In genomic region chr17:1000597-1001490, GRCh38 we compare ENCODE assay signal across 11 cellular contexts. TPM values are rescaled to one million over a fixed set of nuclear protein-coding genes. Genes with fewer than 3 reads are reported as not detected.
A peak's percentile ranks its signal among the peaks of the same experiment; 100 is the strongest.
DNase-seq lines count a peak whose midpoint lies in the region; TF ChIP-seq lines count a peak whose summit lies in the region.
"Had no signal": no experiment of that assay in that cellular context is flagged by ENCODE, and none has a peak within 500 bp of the region (broad histone marks: within the 10 kb centered on the region; RNA-seq: fewer than 3 reads in every experiment).

No MANE protein-coding gene starts in this region.

- TF ChIP-seq CTCF in liver (IDR thresholded peaks at IDR 0.05; ENCODE audit: low read depth, low read length, missing input control) (no peak), transverse colon (IDR thresholded peaks at IDR 0.05) (no peak)

- no peaks in the 10 kb centered on the region for H3K9me3 Mint-ChIP-seq in activated T-cell treated with anti-CD3 and anti-CD28 coated beads, Interleukin-2, amount 50 U/mL, for 24 hours
- no peaks in the 10 kb centered on the region for H3K9me3 Mint-ChIP-seq in dendritic cell treated with granulocyte-macrophage colony-stimulating factor and Interleukin-4, amounts not matched to agents 40 ng/mL and 50 ng/mL, for 4 days

- TF ChIP-seq RAD21 in liver (IDR thresholded peaks at IDR 0.05), result no peak

- WGBS in liver, result 39% methylated on average over 15 of the region's 15 CpGs
- WGBS in transverse colon (ENCODE audit: low coverage in 1 of 2), 2 donors, result 60 to 61% methylated on average over 2 to 15 of the region's 15 CpGs

- TF ChIP-seq POLR2A in transverse colon (IDR thresholded peaks at IDR 0.05), result no peak

- no peak overlapping the region for H3K9ac ChIP-seq in liver (ENCODE audit: low read depth in 1 of 2, low read length in 2 of 2)

- H3K4me1 ChIP-seq in liver (ENCODE audit: control insufficient read depth in 4 of 4, insufficient read depth in 4 of 4, low read length in 3 of 4) (peaks cover 2 to 46% (median 35%) of the 10 kb centered on the region in 4 donors), transverse colon (peaks cover 25 to 76% (median 52%) of the 10 kb centered on the region in 4 donors)

- intact Hi-C loops in dendritic cell treated with granulocyte-macrophage colony-stimulating factor and Interleukin-4, amounts not matched to agents 40 ng/mL and 50 ng/mL, for 4 days (cut with micrococcal nuclease), result no loop called here
- intact Hi-C loops in transverse colon (cut with DNase I; ENCODE audit: low total_unique reads), result loop anchor here (5.0 kb wide), 1 partner anchor 56 kb away; no protein-coding TSS in a partner anchor

- no peaks in the 10 kb centered on the region for H3K27me3 Mint-ChIP-seq in activated T-cell treated with anti-CD3 and anti-CD28 coated beads, Interleukin-2, amount 50 U/mL, for 24 hours
- H3K27me3 Mint-ChIP-seq in dendritic cell treated with granulocyte-macrophage colony-stimulating factor and Interleukin-4, amounts not matched to agents 40 ng/mL and 50 ng/mL, for 4 days, result no peaks in the 10 kb centered on the region

- H3K27ac ChIP-seq in liver (ENCODE audit: low read depth in 1 of 2, low read length in 2 of 2), result peak overlapping the region in 1 of 2 donors; percentile 9
- H3K27ac ChIP-seq in transverse colon, result peak overlapping the region; percentile 48 to 84 (median 70)

- no peak for TF ChIP-seq EP300 in transverse colon (IDR thresholded peaks at IDR 0.05; ENCODE audit: low read depth)

- peaks cover 79% of the 10 kb centered on the region for H3K36me3 Mint-ChIP-seq in activated T-cell treated with anti-CD3 and anti-CD28 coated beads, Interleukin-2, amount 50 U/mL, for 24 hours (ENCODE audit: low read depth)
- H3K36me3 Mint-ChIP-seq in dendritic cell treated with granulocyte-macrophage colony-stimulating factor and Interleukin-4, amounts not matched to agents 40 ng/mL and 50 ng/mL, for 4 days (ENCODE audit: low read depth), result peaks cover 78% of the 10 kb centered on the region

- no peak overlapping the region for H3K4me3 Mint-ChIP-seq in activated T-cell treated with anti-CD3 and anti-CD28 coated beads, Interleukin-2, amount 50 U/mL, for 24 hours
- H3K4me3 Mint-ChIP-seq in dendritic cell treated with granulocyte-macrophage colony-stimulating factor and Interleukin-4, amounts not matched to agents 40 ng/mL and 50 ng/mL, for 4 days, result no peak overlapping the region

- H3K4me3 ChIP-seq in liver (ENCODE audit: low read depth in 1 of 3, low read length in 3 of 3) (no peak overlapping the region), transverse colon (no peak overlapping the region)

- H3K27ac Mint-ChIP-seq in activated T-cell treated with anti-CD3 and anti-CD28 coated beads, Interleukin-2, amount 50 U/mL, for 24 hours, result peak overlapping the region; percentile 77
- peak overlapping the region; percentile 25 for H3K27ac Mint-ChIP-seq in dendritic cell treated with granulocyte-macrophage colony-stimulating factor and Interleukin-4, amounts not matched to agents 40 ng/mL and 50 ng/mL, for 4 days

- peaks cover 3 to 23% (median 13%) of the 10 kb centered on the region in 4 donors for H3K36me3 ChIP-seq in liver (ENCODE audit: control insufficient read depth in 4 of 4, insufficient read depth in 3 of 4, low read depth in 1 of 4, low read length in 3 of 4)
- peaks cover 0 to 14% (median 0%) of the 10 kb centered on the region in 4 donors for H3K36me3 ChIP-seq in transverse colon

- no peak for DNase-seq in activated T-cell treated with anti-CD3 and anti-CD28 coated beads, Interleukin-2, amount 50 U/mL, for 24 hours
- DNase-seq in activated T-cell treated with anti-CD3 and anti-CD28 coated beads, Interleukin-2, amount 50 U/mL, for 48 hours, result no peak
- no peak for DNase-seq in transverse colon
- DNase-seq in pons (ENCODE audit: low spot score), result no peak
- no peak for DNase-seq in activated CD4-positive, alpha-beta T cell treated with anti-CD3 and anti-CD28 coated beads for 48 hours
- DNase-seq in NCI-H526 (lab: John Stamatoyannopoulos, UW), result no peak
- DNase-seq: activated effector memory CD4-positive, alpha-beta T cell treated with anti-CD3 and anti-CD28 coated beads, Interleukin-2, amount 50 U/mL, for 16 hours; NCI-H187 treated with DMSO at 0.1 percent for 48 hours; T-helper 1 cell had no signal

- H3K27me3 ChIP-seq in liver (ENCODE audit: control insufficient read depth in 4 of 4, insufficient read depth in 4 of 4, low read length in 3 of 4) (no peaks in the 10 kb centered on the region), transverse colon (no peaks in the 10 kb centered on the region)

- H3K4me1 Mint-ChIP-seq in activated T-cell treated with anti-CD3 and anti-CD28 coated beads, Interleukin-2, amount 50 U/mL, for 24 hours (ENCODE audit: low read depth), result peaks cover 35% of the 10 kb centered on the region
- peaks cover 43% of the 10 kb centered on the region for H3K4me1 Mint-ChIP-seq in dendritic cell treated with granulocyte-macrophage colony-stimulating factor and Interleukin-4, amounts not matched to agents 40 ng/mL and 50 ng/mL, for 4 days (ENCODE audit: low read depth)

- H3K9me3 ChIP-seq in liver (ENCODE audit: control insufficient read depth in 4 of 4, low read length in 3 of 4) (no peaks in the 10 kb centered on the region), transverse colon (no peaks in the 10 kb centered on the region)

- in situ Hi-C loops in transverse colon (cut with MboI; ENCODE audit: low pct_ligation_motif_present in 1 of 4, low pct_unique_long_range_greater_than_20kb in 1 of 4, low sequenced_read_pairs in 3 of 4), result no loop called here

TF ChIP-seq in liver, 16 proteins besides CTCF, POLR2A, EP300 and RAD21:
- TF ChIP-seq YY1 (IDR thresholded peaks at IDR 0.05) (no peak), EGR1 (IDR thresholded peaks at IDR 0.05; ENCODE audit: low read depth in 2 of 2) (no peak), RXRA (IDR thresholded peaks at IDR 0.05) (peak; percentile 41), HNF4A (conservative IDR thresholded peaks at IDR 0.05) (peak in 1 of 2 donors; percentile 2), SP1 (IDR thresholded peaks at IDR 0.05) (peak; percentile 5)
- TF ChIP-seq, protein P1, sequence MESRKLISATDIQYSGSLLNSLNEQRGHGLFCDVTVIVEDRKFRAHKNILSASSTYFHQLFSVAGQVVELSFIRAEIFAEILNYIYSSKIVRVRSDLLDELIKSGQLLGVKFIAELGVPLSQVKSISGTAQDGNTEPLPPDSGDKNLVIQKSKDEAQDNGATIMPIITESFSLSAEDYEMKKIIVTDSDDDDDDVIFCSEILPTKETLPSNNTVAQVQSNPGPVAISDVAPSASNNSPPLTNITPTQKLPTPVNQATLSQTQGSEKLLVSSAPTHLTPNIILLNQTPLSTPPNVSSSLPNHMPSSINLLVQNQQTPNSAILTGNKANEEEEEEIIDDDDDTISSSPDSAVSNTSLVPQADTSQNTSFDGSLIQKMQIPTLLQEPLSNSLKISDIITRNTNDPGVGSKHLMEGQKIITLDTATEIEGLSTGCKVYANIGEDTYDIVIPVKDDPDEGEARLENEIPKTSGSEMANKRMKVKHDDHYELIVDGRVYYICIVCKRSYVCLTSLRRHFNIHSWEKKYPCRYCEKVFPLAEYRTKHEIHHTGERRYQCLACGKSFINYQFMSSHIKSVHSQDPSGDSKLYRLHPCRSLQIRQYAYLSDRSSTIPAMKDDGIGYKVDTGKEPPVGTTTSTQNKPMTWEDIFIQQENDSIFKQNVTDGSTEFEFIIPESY (IDR thresholded peaks at IDR 0.05), result no peak

RNA-seq across cellular contexts. Expression of gene TIMM22, which starts 3.9 kb away (rescaled TPM):
- 1 to 10 TPM; 4.4 to 5.0 TPM for total RNA-seq in liver
- 1 to 10 TPM; 4.4 to 4.7 TPM for polyA plus RNA-seq in liver
- 10 to 100 TPM; 10.5 to 17.6 (median 12.1) TPM for total RNA-seq in transverse colon

RNA-seq across cellular contexts. Expression of gene NXN, which starts 21.3 kb away (rescaled TPM):
- 1 to 10 TPM; 2.3 to 4.2 TPM for total RNA-seq in liver
- 1 to 10 TPM; 2.5 to 4.5 TPM for polyA plus RNA-seq in liver
- total RNA-seq in transverse colon, result 100 to 1,000 TPM in 1 of 4 donors, 10 to 100 TPM in 3; 10.6 to 222 (median 13.8) TPM
